In genomic region chr12:130953783-130954543, GRCh38 we compare ENCODE assay signal across 10 cellular contexts. TPM values are rescaled to one million over a fixed set of nuclear protein-coding genes. Genes with fewer than 3 reads are reported as not detected.
A peak's percentile ranks its signal among the peaks of the same experiment; 100 is the strongest.
DNase-seq lines count a peak whose midpoint lies in the region; ATAC-seq and TF ChIP-seq lines count a peak whose summit lies in the region.
"Had no signal": no experiment of that assay in that cellular context is flagged by ENCODE, and none has a peak within 500 bp of the region (broad histone marks: within the 10 kb centered on the region; RNA-seq: fewer than 3 reads in every experiment).

TSS of gene ADGRD1 (plus strand) at chr12:130953907. CDS start at chr12:130954466, 559 bp downstream.

- H3K4me1 ChIP-seq in mesodermal cell (ENCODE audit: control insufficient read depth, insufficient read depth, low read length, poor library complexity, severe bottlenecking): peaks cover 15% of the 10 kb centered on the region
- peaks cover 0 to 17% (median 12%) of the 10 kb centered on the region in 4 donors for H3K4me1 ChIP-seq in upper lobe of left lung

- peak within 1 kb of the TSS in 10 of 59 donors; percentile 2 to 57 (median 9) for H3K27ac ChIP-seq in dorsolateral prefrontal cortex
- peak within 1 kb of the TSS; percentile 63 for H3K27ac ChIP-seq in mesodermal cell (ENCODE audit: low read depth, low read length, severe bottlenecking)
- peak within 1 kb of the TSS; percentile 63 to 81 (median 75) for H3K27ac ChIP-seq in upper lobe of left lung

- intact Hi-C loops in dorsolateral prefrontal cortex (cut with DNase I): no loop called here

- TF ChIP-seq EP300 in upper lobe of left lung (IDR thresholded peaks at IDR 0.05): peak in 1 of 4 donors; percentile 31

- TF ChIP-seq CTCF in dorsolateral prefrontal cortex (IDR thresholded peaks at IDR 0.05 in 54 of 56, conservative IDR thresholded peaks at IDR 0.05 in 2 of 56; ENCODE audit: low read depth in 1 of 56, partially characterized antibody in 56 of 56) (no peak), upper lobe of left lung (IDR thresholded peaks at IDR 0.05) (no peak)

- peak in 2 of 4 donors; percentile 53 to 78 for TF ChIP-seq POLR2A in upper lobe of left lung (IDR thresholded peaks at IDR 0.05)

- no peak for DNase-seq in dorsolateral prefrontal cortex
- DNase-seq in upper lobe of left lung: peak; percentile 81
- no peak for DNase-seq in kidney glomerular epithelial cell (lab: John Stamatoyannopoulos, UW)
- no peak for DNase-seq in NCI-H1417 (lab: John Stamatoyannopoulos, UW)
- no peak for DNase-seq in activated CD4-positive, alpha-beta T cell treated with anti-CD3 and anti-CD28 coated beads, Interleukin-2, amount 50 U/mL, for 4 hours
- DNase-seq in KG1 (lab: John Stamatoyannopoulos, UW): no peak
- DNase-seq: stimulated activated CD4-positive, alpha-beta T cell treated with anti-CD3 and anti-CD28 coated beads, Interleukin-4, amount 100 ng/mL, for 24 hours had no signal

- H3K36me3 ChIP-seq in mesodermal cell (ENCODE audit: control insufficient read depth, insufficient read depth, low read length) (no peaks in the 10 kb centered on the region), upper lobe of left lung (no peaks in the 10 kb centered on the region)

- WGBS in mesodermal cell (ENCODE audit: insufficient coverage in 2 of 2), 2 experiments: 25 to 26% methylated on average over 23 of the region's 24 CpGs
- WGBS in upper lobe of left lung, 2 donors: 4 to 10% methylated on average over 24 of the region's 24 CpGs

- ATAC-seq in HG03432 (IDR thresholded peaks at IDR 0.05; ENCODE audit: unreplicated experiment) (peak; percentile 58), upper lobe of left lung (ENCODE audit: low FRiP score in 2 of 2) (peak; percentile 89)

- H3K27me3 ChIP-seq in dorsolateral prefrontal cortex (peaks cover 0 to 17% (median 0%) of the 10 kb centered on the region in 45 donors), upper lobe of left lung (no peaks in the 10 kb centered on the region)

- peak within 1 kb of the TSS in 52 of 59 donors; percentile 9 to 57 (median 34) for H3K4me3 ChIP-seq in dorsolateral prefrontal cortex
- H3K4me3 ChIP-seq in mesodermal cell (ENCODE audit: extremely low read depth, insufficient read depth, low read length, poor library complexity, severe bottlenecking): peak within 1 kb of the TSS; percentile 14
- H3K4me3 ChIP-seq in upper lobe of left lung: peak within 1 kb of the TSS; percentile 35 to 57 (median 50)

- no peaks in the 10 kb centered on the region for H3K9me3 ChIP-seq in mesodermal cell (ENCODE audit: control insufficient read depth, low read length)
- no peaks in the 10 kb centered on the region for H3K9me3 ChIP-seq in upper lobe of left lung

RNA-seq across cellular contexts. Expression of gene ADGRD1, which starts in this region (rescaled TPM):
- total RNA-seq in dorsolateral prefrontal cortex (10 to 100 TPM in 41 of 120 experiments, 1 to 10 TPM in 79; 2.9 to 24.8 (median 8.8) TPM), upper lobe of left lung (100 to 1,000 TPM in 2 of 6 donors, 10 to 100 TPM in 4; 84.2 to 124 (median 94.7) TPM)
- polyA plus RNA-seq in mesodermal cell (2013, experiment 1 of 2): 2.3 TPM
- 3.0 TPM for polyA plus RNA-seq in mesodermal cell (2013, experiment 2 of 2)
- total RNA-seq: RPMI7951 had no signal

Comparison
In these comparisons a context has a peak if more than half of its experiments do, and no peak if none do; other contexts are left out.
1. DNase-seq: peak in upper lobe of left lung (2 of 2); none in dorsolateral prefrontal cortex (0 of 10), kidney glomerular epithelial cell (single experiment), NCI-H1417 (0 of 3), activated CD4-positive, alpha-beta T cell treated with anti-CD3 and anti-CD28 coated beads, Interleukin-2, amount 50 U/mL, for 4 hours (0 of 2) and KG1 (single experiment).
2. Peak in every context shown above with its lines, with median percentiles within 50 percentile points of each other: H3K4me3 ChIP-seq.